ENCODE assay signal across 10 cellular contexts in the genomic region with DNA sequence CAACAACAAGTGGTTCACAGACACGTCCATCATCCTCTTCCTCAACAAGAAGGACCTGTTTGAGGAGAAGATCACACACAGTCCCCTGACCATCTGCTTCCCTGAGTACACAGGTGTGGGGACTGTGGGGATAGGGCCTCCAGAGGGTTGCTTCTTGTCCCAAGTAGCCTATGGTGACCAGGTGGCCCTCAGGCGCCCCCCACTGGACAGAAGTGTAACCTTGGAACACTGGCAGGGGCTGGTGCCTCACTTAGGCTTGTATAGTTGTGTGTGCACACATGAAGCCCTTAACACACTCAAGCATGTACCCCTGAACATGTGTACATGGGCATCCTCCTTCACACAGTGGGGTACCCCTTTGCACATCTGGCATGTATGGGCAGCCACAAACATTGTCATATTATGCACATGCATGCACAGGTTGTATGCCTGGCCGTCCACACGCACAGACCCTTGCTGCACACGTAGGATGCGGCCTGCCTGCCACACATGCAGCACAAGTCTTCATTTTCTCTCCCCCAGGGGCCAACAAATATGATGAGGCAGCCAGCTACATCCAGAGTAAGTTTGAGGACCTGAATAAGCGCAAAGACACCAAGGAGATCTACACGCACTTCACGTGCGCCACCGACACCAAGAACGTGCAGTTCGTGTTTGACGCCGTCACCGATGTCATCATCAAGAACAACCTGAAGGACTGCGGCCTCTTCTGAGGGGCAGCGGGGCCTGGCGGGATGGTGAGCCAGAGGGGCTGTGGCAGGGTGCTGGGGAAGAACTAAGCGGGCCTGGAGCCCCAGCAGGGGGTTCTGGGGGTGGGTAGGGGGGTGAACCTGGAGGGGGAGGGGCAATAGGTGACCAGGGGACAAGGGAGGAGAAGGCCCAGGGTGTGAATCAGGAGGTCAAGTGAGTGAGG. TPM values are rescaled to one million over a fixed set of nuclear protein-coding genes. Genes with fewer than 3 reads are reported as not detected.
DNase-seq lines count a peak whose midpoint lies in the region; ATAC-seq and TF ChIP-seq lines count a peak whose summit lies in the region.
"Had no signal": no experiment of that assay in that cellular context is flagged by ENCODE, and none has a peak within 500 bp of the region (broad histone marks: within the 10 kb centered on the region; RNA-seq: fewer than 3 reads in every experiment).

No MANE protein-coding gene starts in this region.

- H3K4me1 Mint-ChIP-seq in neural progenitor cell = peaks cover 56% of the 10 kb centered on the region

- H3K4me1 ChIP-seq in MM.1S (ENCODE audit: low read length) = peaks cover 6% of the 10 kb centered on the region; the same call in 1 of the 2 replicates
- peaks cover 41% of the 10 kb centered on the region for H3K4me1 ChIP-seq in mammary epithelial cell (ENCODE audit: insufficient read depth, low read length)
- H3K4me1 ChIP-seq in neural progenitor cell = peaks cover 15% of the 10 kb centered on the region

- no peaks in the 10 kb centered on the region for H3K27me3 ChIP-seq in MM.1S (replicated peaks; ENCODE audit: insufficient read depth, low read length)
- H3K27me3 ChIP-seq in mammary epithelial cell (ENCODE audit: insufficient read depth, low read length) = no peaks in the 10 kb centered on the region
- H3K27me3 ChIP-seq in neural progenitor cell = no peaks in the 10 kb centered on the region

- H4K20me1 ChIP-seq in MM.1S (ENCODE audit: insufficient read depth, low read length) (no peaks in the 10 kb centered on the region), mammary epithelial cell (ENCODE audit: insufficient read depth, low read length) (no peaks in the 10 kb centered on the region), neural progenitor cell (ENCODE audit: low read depth) (peaks cover 60% of the 10 kb centered on the region)

- H3F3A ChIP-seq in MM.1S (ENCODE audit: insufficient read depth, low read length) (0 out of 2 replicates have a peak, but pooled peaks cover 6% of the 10 kb centered on the region), neural progenitor cell (ENCODE audit: low read depth) (peaks cover 70% of the 10 kb centered on the region)

- intact Hi-C loops in mammary epithelial cell (cut with micrococcal nuclease) = no loop called here

- H3K9me3 ChIP-seq in MM.1S (replicated peaks; ENCODE audit: insufficient read depth, low read length) (no peaks in the 10 kb centered on the region), mammary epithelial cell (replicated peaks; ENCODE audit: insufficient read depth, low read length) (no peaks in the 10 kb centered on the region), neural progenitor cell (ENCODE audit: low read depth) (no peaks in the 10 kb centered on the region)

- H3K9ac ChIP-seq in MM.1S (ENCODE audit: low read length) (no peak overlapping the region), mammary epithelial cell (ENCODE audit: insufficient read depth, low read length) (no peak overlapping the region), neural progenitor cell (no peak overlapping the region)

- in situ Hi-C loops in mammary epithelial cell (cut with MboI; ENCODE audit: low sequenced_read_pairs in 2 of 2) = no loop called here

- H3K4me3 ChIP-seq in MM.1S (ENCODE audit: low read length) (no peak overlapping the region), mammary epithelial cell (replicated peaks in 1 of 3; ENCODE audit: insufficient read depth in 1 of 3, low read depth in 2 of 3, low read length in 3 of 3) (no peak overlapping the region), neural progenitor cell (no peak overlapping the region)

- DNase-seq in NCI-H524 (lab: John Stamatoyannopoulos, UW) = peak; percentile 39 to 64
- DNase-seq in NCI-H524 treated with DMSO at 0.1 percent for 48 hours (lab: John Stamatoyannopoulos, UW) = no peak
- DNase-seq in MM.1S = peak; percentile 29
- DNase-seq in mammary epithelial cell = no peak
- DNase-seq in neural progenitor cell (ENCODE audit: low spot score) = peak; percentile 71
- DNase-seq in SW 1271 (lab: John Stamatoyannopoulos, UW) = no peak

- WGBS in mammary epithelial cell (ENCODE audit: low coverage, missing lambda C conversion rate) = 86% methylated on average over 18 of the region's 20 CpGs

- CTCF ChIA-PET in mammary epithelial cell (lab: Charles Lee; ENCODE audit: low non-redundant PET) = no interaction called here

- H2AFZ ChIP-seq in MM.1S (ENCODE audit: low read length) (no peak overlapping the region), mammary epithelial cell (ENCODE audit: low read depth, low read length) (no peak overlapping the region), neural progenitor cell (replicated peaks) (no peak overlapping the region)

- peaks cover 8% of the 10 kb centered on the region for H3K36me3 ChIP-seq in MM.1S (replicated peaks; ENCODE audit: insufficient read depth, low read length)
- H3K36me3 ChIP-seq in mammary epithelial cell (ENCODE audit: insufficient read depth, low read length) = peaks cover 20% of the 10 kb centered on the region
- H3K36me3 ChIP-seq in neural progenitor cell = no peaks in the 10 kb centered on the region

- peak overlapping the region; percentile 69 for H3K4me3 Mint-ChIP-seq in neural progenitor cell

- peak; percentile 60 for TF ChIP-seq CTCF in MM.1S (IDR thresholded peaks at IDR 0.05; ENCODE audit: low read length)
- TF ChIP-seq CTCF in mammary epithelial cell (conservative IDR thresholded peaks at IDR 0.05 in 1 of 2, IDR thresholded peaks at IDR 0.05 in 1 of 2; ENCODE audit: extremely low read depth in 1 of 2, insufficient read depth in 1 of 2, low read depth in 1 of 2, low read length in 2 of 2) = peak; percentile 56 to 64
- peak; percentile 72 for TF ChIP-seq CTCF in neural progenitor cell (IDR thresholded peaks at IDR 0.05)

- BruUV-seq in mammary epithelial cell (replicated peaks; lab: Mats Ljungman, UMichigan) = no TSS peak

- no peaks in the 10 kb centered on the region for H3K9me2 ChIP-seq in MM.1S (replicated peaks; ENCODE audit: insufficient read depth, low read length)

- dilution Hi-C loops in mammary epithelial cell (cut with HindIII; ENCODE audit: low sequenced_read_pairs) = no loop called here

- ATAC-seq in GM21723 (IDR thresholded peaks at IDR 0.05; ENCODE audit: unreplicated experiment) (no peak), HG03520 (IDR thresholded peaks at IDR 0.05; ENCODE audit: unreplicated experiment) (no peak)
- ATAC-seq: right cardiac atrium had no signal

- H3K4me2 ChIP-seq in MM.1S (ENCODE audit: low read depth, low read length) (no peak overlapping the region), mammary epithelial cell (ENCODE audit: insufficient read depth, low read depth, low read length) (no peak overlapping the region), neural progenitor cell (no peak overlapping the region)

- H3K9me3 Mint-ChIP-seq in neural progenitor cell = no peaks in the 10 kb centered on the region

- H3K36me3 Mint-ChIP-seq in neural progenitor cell = peaks cover 17% of the 10 kb centered on the region

- H3K27ac ChIP-seq in MM.1S (ENCODE audit: low read length) = no peak overlapping the region
- no peak overlapping the region for H3K27ac ChIP-seq in mammary epithelial cell (ENCODE audit: insufficient read depth, low read depth, low read length)
- no peak overlapping the region for H3K27ac ChIP-seq in neural progenitor cell

- H3K79me2 ChIP-seq in MM.1S (ENCODE audit: low read length) (peaks cover under 1% of the 10 kb centered on the region; the same call in 1 of the 2 replicates), mammary epithelial cell (ENCODE audit: insufficient read depth, low read length) (peaks cover 31% of the 10 kb centered on the region), neural progenitor cell (ENCODE audit: low read depth) (peaks cover 11% of the 10 kb centered on the region)

- H3K27me3 Mint-ChIP-seq in neural progenitor cell (ENCODE audit: insufficient read depth, low read depth) = peaks cover 8% of the 10 kb centered on the region

- peak overlapping the region; percentile 95 for H3K27ac Mint-ChIP-seq in neural progenitor cell

RNA-seq across cellular contexts. Expression of a gene that starts 11.7 kb away (rescaled TPM):
- total RNA-seq in mammary epithelial cell (10 to 100 TPM in 1 of 2 donors, 1 to 10 TPM in 1; 4.3 to 15.5 TPM), neural progenitor cell (ENCODE audit: low replicate concordance) (0.80 and 8.6 TPM in 2 replicates)
- polyA plus RNA-seq in mammary epithelial cell = 8.4 TPM
- 0.31 TPM for polyA minus RNA-seq in mammary epithelial cell

RNA-seq across cellular contexts. Expression of a gene that starts 21.2 kb away (rescaled TPM):
- total RNA-seq in mammary epithelial cell = 100 to 1,000 TPM; 176 to 235 TPM
- polyA plus RNA-seq in mammary epithelial cell = 511 TPM
- 320 TPM for polyA minus RNA-seq in mammary epithelial cell
- 249 and 321 TPM in 2 replicates for total RNA-seq in neural progenitor cell (ENCODE audit: low replicate concordance)

RNA-seq across cellular contexts. Expression of a gene that starts 21.7 kb away (rescaled TPM):
- total RNA-seq in mammary epithelial cell (under 1 TPM in 1 of 2 donors, not detected in 1; 0.19 TPM), neural progenitor cell (ENCODE audit: low replicate concordance) (0.37 TPM in 1 of 2 replicates, not detected in the other)
- 0.05 TPM for polyA plus RNA-seq in mammary epithelial cell
- not detected for polyA minus RNA-seq in mammary epithelial cell
- total RNA-seq: activated CD8-positive, alpha-beta memory T cell treated with anti-CD3 and anti-CD28 coated beads for 36 hours had no signal

RNA-seq across cellular contexts. Expression of a gene that starts 35.0 kb away (rescaled TPM):
- 100 to 1,000 TPM in 1 of 2 donors, 10 to 100 TPM in 1; 65.5 to 117 TPM for total RNA-seq in mammary epithelial cell
- 122 TPM for polyA plus RNA-seq in mammary epithelial cell
- polyA minus RNA-seq in mammary epithelial cell = 94.5 TPM
- 26.4 and 45.6 TPM in 2 replicates for total RNA-seq in neural progenitor cell (ENCODE audit: low replicate concordance)

RNA-seq across cellular contexts. Expression of a gene that starts 42.0 kb away (rescaled TPM):
- total RNA-seq in mammary epithelial cell (10 to 100 TPM in 1 of 2 donors, 1 to 10 TPM in 1; 9.7 to 12.7 TPM), neural progenitor cell (ENCODE audit: low replicate concordance) (2.2 and 4.9 TPM in 2 replicates)
- 23.8 TPM for polyA plus RNA-seq in mammary epithelial cell
- 12.6 TPM for polyA minus RNA-seq in mammary epithelial cell

Comparison
In these comparisons a context has a peak if more than half of its experiments do, and no peak if none do; other contexts are left out.
1. DNase-seq: peak in NCI-H524 (2 of 2), MM.1S (single experiment) and neural progenitor cell (single experiment); none in NCI-H524 treated with DMSO at 0.1 percent for 48 hours (single experiment), mammary epithelial cell (single experiment) and SW 1271 (0 of 2).
2. Peak in every context shown above with its lines, with median percentiles within 50 percentile points of each other: CTCF ChIP-seq.